8 cellular contexts compared by ENCODE assay signal in genomic region chr4:145937990-145938611, GRCh38. TPM values are rescaled to one million over a fixed set of nuclear protein-coding genes. Genes with fewer than 3 reads are reported as not detected.
DNase-seq lines count a peak whose midpoint lies in the region; TF ChIP-seq lines count a peak whose summit lies in the region.

No MANE protein-coding gene starts in this region.

- no peak for TF ChIP-seq POLR2A in ovary (IDR thresholded peaks at IDR 0.05)

- WGBS in GM23248 (ENCODE audit: low coverage in 1 of 2, low lambda C conversion rate in 2 of 2, missing lambda C conversion rate in 2 of 2), 2 experiments = 1 to 4% methylated on average over 14 to 18 of the region's 18 CpGs
- 0 to 1% (median 0%) methylated on average over 18 of the region's 18 CpGs for WGBS in ovary, 3 donors

- peaks cover 24% of the 10 kb centered on the region for H3F3A ChIP-seq in GM23248 (ENCODE audit: insufficient read depth)

- peak overlapping the region; percentile 75 to 92 (median 81) for H3K4me3 ChIP-seq in BLaER1 treated with 17β-estradiol and CSF1 and Interleukin-3, amounts not matched to agents 10 nM and 100 nM
- H3K4me3 ChIP-seq in GM23248 (peak overlapping the region; percentile 97), OCI-LY7 (ENCODE audit: low read depth, low read length, poor library complexity, severe bottlenecking) (peak overlapping the region; percentile 87), ovary (peak overlapping the region; percentile 90)

- peak overlapping the region; percentile 85 for H2AFZ ChIP-seq in GM23248
- no peak overlapping the region for H2AFZ ChIP-seq in OCI-LY7 (ENCODE audit: low read length)

- in situ Hi-C loops in GM23248 (cut with MboI) = no loop called here

- H3K9me2 ChIP-seq in GM23248 (ENCODE audit: insufficient read depth) = no peaks in the 10 kb centered on the region
- H3K9me2 ChIP-seq in OCI-LY7 (ENCODE audit: insufficient read depth, low read length) = no peaks in the 10 kb centered on the region

- H3K79me2 ChIP-seq in GM23248 (ENCODE audit: insufficient read depth) = peaks cover 41% of the 10 kb centered on the region
- H3K79me2 ChIP-seq in OCI-LY7 (ENCODE audit: insufficient read depth, low read depth, low read length) = peaks cover 37% of the 10 kb centered on the region

- TF ChIP-seq CTCF in OCI-LY7 (conservative IDR thresholded peaks at IDR 0.05; ENCODE audit: low read length) = no peak
- TF ChIP-seq CTCF in ovary (IDR thresholded peaks at IDR 0.05) = no peak

- no peaks in the 10 kb centered on the region for H3K27me3 ChIP-seq in BLaER1 treated with 17β-estradiol and CSF1 and Interleukin-3, amounts not matched to agents 10 nM and 100 nM
- H3K27me3 ChIP-seq in GM23248 (replicated peaks; ENCODE audit: insufficient read depth) = no peaks in the 10 kb centered on the region
- no peaks in the 10 kb centered on the region for H3K27me3 ChIP-seq in ovary

- H3K27ac ChIP-seq in BLaER1 treated with 17β-estradiol and CSF1 and Interleukin-3, amounts not matched to agents 10 nM and 100 nM = peak overlapping the region; percentile 45 to 97 (median 92); a peak in 21 of 22 replicates
- H3K27ac ChIP-seq in GM23248 (peak overlapping the region; percentile 91), OCI-LY7 (ENCODE audit: low read depth, low read length, poor library complexity, severe bottlenecking) (peak overlapping the region; percentile 92), ovary (peak overlapping the region; percentile 95)

- POLR2A ChIA-PET in OCI-LY7 (lab: Charles Lee) = interaction anchor here (0.6 to 1.7 kb wide), 10 partner anchors 13 to 1892 kb away, joined by 3 to 6 read pairs (median 4); no protein-coding TSS in a partner anchor

- peak overlapping the region; percentile 66 to 98 (median 81) for H3K4me2 ChIP-seq in BLaER1 treated with 17β-estradiol and CSF1 and Interleukin-3, amounts not matched to agents 10 nM and 100 nM
- H3K4me2 ChIP-seq in GM23248 (ENCODE audit: unreplicated experiment) (peak overlapping the region; percentile 91), OCI-LY7 (ENCODE audit: low read length) (peak overlapping the region; percentile 64)

- TF ChIP-seq EP300 in ovary (IDR thresholded peaks at IDR 0.05) = no peak

- peaks cover 0 to under 1% (median 0%) of the 10 kb centered on the region in 11 experiments; a peak in 3 of 22 replicates for H3K36me3 ChIP-seq in BLaER1 treated with 17β-estradiol and CSF1 and Interleukin-3, amounts not matched to agents 10 nM and 100 nM
- H3K36me3 ChIP-seq in GM23248 (ENCODE audit: low read depth) (no peaks in the 10 kb centered on the region), OCI-LY7 (ENCODE audit: insufficient read depth, low read length) (peaks cover 10% of the 10 kb centered on the region; the same call in 1 of the 2 replicates), ovary (no peaks in the 10 kb centered on the region)

- peaks cover 21 to 33% (median 26%) of the 10 kb centered on the region in 10 experiments for H3K4me1 ChIP-seq in BLaER1 treated with 17β-estradiol and CSF1 and Interleukin-3, amounts not matched to agents 10 nM and 100 nM
- peaks cover 31% of the 10 kb centered on the region for H3K4me1 ChIP-seq in GM23248 (ENCODE audit: insufficient read depth)
- H3K4me1 ChIP-seq in OCI-LY7 (ENCODE audit: insufficient read depth, low read length, poor library complexity, severe bottlenecking) = peaks cover 44% of the 10 kb centered on the region
- peaks cover 2% of the 10 kb centered on the region for H3K4me1 ChIP-seq in ovary (ENCODE audit: insufficient read depth)

- CTCF ChIA-PET in OCI-LY7 (lab: Charles Lee; ENCODE audit: unreplicated experiment) = no interaction called here

- intact Hi-C loops in OCI-LY7 (cut with micrococcal nuclease; ENCODE audit: unreplicated experiment) = loop anchor here (2.0 to 5.0 kb wide), 8 partner anchors 94 to 756 kb away; partner anchors contain the start of genes LSM6, MMAA, OTUD4 and SMAD1
- intact Hi-C loops in ovary (cut with DNase I) = loop anchor here in 3 of 4 donors (5.0 to 10.0 kb wide), 6 partner anchors 53 to 451 kb away; partner anchors contain the start of gene MMAA (in 1 of the 3)

- no TSS peak for BruUV-seq in OCI-LY7 (replicated peaks; lab: Mats Ljungman, UMichigan)

- no peaks in the 10 kb centered on the region for H4K20me1 ChIP-seq in BLaER1 treated with 17β-estradiol and CSF1 and Interleukin-3, amounts not matched to agents 10 nM and 100 nM
- H4K20me1 ChIP-seq in GM23248 (ENCODE audit: insufficient read depth) (no peaks in the 10 kb centered on the region), OCI-LY7 (ENCODE audit: insufficient read depth, low read length) (no peaks in the 10 kb centered on the region)

- H3K9ac ChIP-seq in BLaER1 treated with 17β-estradiol and CSF1 and Interleukin-3, amounts not matched to agents 10 nM and 100 nM = peak overlapping the region; percentile 85 to 96 (median 91)
- H3K9ac ChIP-seq in GM23248 = peak overlapping the region; percentile 99

- peak; percentile 69 for DNase-seq in GM23248
- peak; percentile 64 for DNase-seq in OCI-LY7 (ENCODE audit: low spot score)
- peak; percentile 74 for DNase-seq in activated effector memory CD4-positive, alpha-beta T cell treated with anti-CD3 and anti-CD28 coated beads, Interleukin-2, amount 50 U/mL, for 16 hours
- DNase-seq in germinal center (ENCODE audit: low spot score) = peak; percentile 64
- peak; percentile 15 to 43 (median 32) for DNase-seq in ovary
- DNase-seq in GF-D8 (lab: John Stamatoyannopoulos, UW) = no peak
- no peak for DNase-seq in cerebellar nuclear complex (lab: John Stamatoyannopoulos, UW)

- no peaks in the 10 kb centered on the region for H3K9me3 ChIP-seq in BLaER1 treated with 17β-estradiol and CSF1 and Interleukin-3, amounts not matched to agents 10 nM and 100 nM (replicated peaks in 1 of 11)
- H3K9me3 ChIP-seq in GM23248 (ENCODE audit: low read depth) (no peaks in the 10 kb centered on the region), OCI-LY7 (ENCODE audit: low read length) (no peaks in the 10 kb centered on the region), ovary (no peaks in the 10 kb centered on the region)

RNA-seq across cellular contexts. Expression of gene ZNF827, which starts 0.5 kb away (rescaled TPM):
- 10.1 and 16.8 TPM in 2 replicates for total RNA-seq in GM23248 (2014; rRNA removed; shearing (Covaris generic))
- 4.6 and 5.0 TPM in 2 replicates for polyA plus RNA-seq in GM23248 (2016; fragmentation: Nextera tagmentation; extraction: Ambion mirVana)
- 15.1 and 24.6 TPM in 2 replicates for total RNA-seq in OCI-LY7 (2014; rRNA removed; shearing (Covaris generic))
- total RNA-seq in OCI-LY7 (2022) = 39.8 and 42.9 TPM in 2 replicates
- total RNA-seq in ovary = 10 to 100 TPM in 6 of 7 donors, 1 to 10 TPM in 1; 9.4 to 36.0 (median 27.0) TPM
- polyA plus RNA-seq in ovary = 10 to 100 TPM in 1 of 2 donors, 1 to 10 TPM in 1; 7.8 to 12.7 TPM

Comparison
In these comparisons a context has a peak if more than half of its experiments do, and no peak if none do; other contexts are left out.
1. DNase-seq: peak in GM23248 (single experiment), OCI-LY7 (single experiment), activated effector memory CD4-positive, alpha-beta T cell treated with anti-CD3 and anti-CD28 coated beads, Interleukin-2, amount 50 U/mL, for 16 hours (single experiment), germinal center (single experiment) and ovary (5 of 5); none in GF-D8 (single experiment) and cerebellar nuclear complex (0 of 2).
2. Peak in every context shown above with its lines, with median percentiles within 50 percentile points of each other: H3K27ac ChIP-seq, H3K4me2 ChIP-seq and H3K4me3 ChIP-seq.